Comparison of ENCODE assay signal across 22 cellular contexts in genomic region chr11:19093976-19094375, GRCh38. TPM values are rescaled to one million over a fixed set of nuclear protein-coding genes. Genes with fewer than 3 reads are reported as not detected.
DNase-seq lines count a peak whose midpoint lies in the region; ATAC-seq, FAIRE-seq and TF ChIP-seq lines count a peak whose summit lies in the region.
"Had no signal": no experiment of that assay in that cellular context is flagged by ENCODE, and none has a peak within 500 bp of the region (broad histone marks: within the 10 kb centered on the region; RNA-seq: fewer than 3 reads in every experiment).

No MANE protein-coding gene starts in this region.

- H3K4me3 ChIP-seq in GM23248 = no peak overlapping the region
- H3K4me3 ChIP-seq in PC-3 (ENCODE audit: low read length) = no peak overlapping the region
- H3K4me3 ChIP-seq in epithelial cell of esophagus (ENCODE audit: low read length) = no peak overlapping the region
- H3K4me3 ChIP-seq in WERI-Rb-1 (ENCODE audit: low read depth, low read length) = no peak overlapping the region
- no peak overlapping the region for H3K4me3 ChIP-seq in vagina
- H3K4me3 ChIP-seq: BLaER1 treated with 17β-estradiol and CSF1 and Interleukin-3, amounts not matched to agents 10 nM and 100 nM; spleen; upper lobe of left lung had no signal

- H3K36me3 ChIP-seq in GM23248 (ENCODE audit: low read depth) (no peaks in the 10 kb centered on the region), PC-3 (ENCODE audit: low read depth, low read length) (no peaks in the 10 kb centered on the region), WERI-Rb-1 (no peaks in the 10 kb centered on the region), vagina (no peaks in the 10 kb centered on the region)
- H3K36me3 ChIP-seq: BLaER1 treated with 17β-estradiol and CSF1 and Interleukin-3, amounts not matched to agents 10 nM and 100 nM; spleen; upper lobe of left lung had no signal

- in situ Hi-C loops in GM23248 (cut with MboI) = no loop called here

- peaks cover 23% of the 10 kb centered on the region for H3K27me3 ChIP-seq in GM23248 (replicated peaks; ENCODE audit: insufficient read depth)
- H3K27me3 ChIP-seq in PC-3 (ENCODE audit: low read length) = no peaks in the 10 kb centered on the region
- peaks cover 32% of the 10 kb centered on the region for H3K27me3 ChIP-seq in WERI-Rb-1 (ENCODE audit: insufficient read depth, low read depth, severe bottlenecking)
- no peaks in the 10 kb centered on the region for H3K27me3 ChIP-seq in vagina
- H3K27me3 ChIP-seq: BLaER1 treated with 17β-estradiol and CSF1 and Interleukin-3, amounts not matched to agents 10 nM and 100 nM; upper lobe of left lung had no signal

- POLR2A ChIA-PET in PC-3 (lab: Charles Lee; ENCODE audit: unreplicated experiment) = no interaction called here

- FAIRE-seq in frontal cortex (lab: Jason Lieb, UNC) = no peak
- FAIRE-seq: GM12891 had no signal

- no TSS peak for BruUV-seq in PC-3 (replicated peaks; lab: Mats Ljungman, UMichigan)

- WGBS in GM23248 (ENCODE audit: low coverage in 1 of 2, low lambda C conversion rate in 2 of 2, missing lambda C conversion rate in 2 of 2), 2 experiments = 32 to 42% methylated on average over 4 of the region's 4 CpGs

- no peak overlapping the region for H3K9ac ChIP-seq in GM23248
- no peak overlapping the region for H3K9ac ChIP-seq in PC-3 (ENCODE audit: low read length)
- H3K9ac ChIP-seq: BLaER1 treated with 17β-estradiol and CSF1 and Interleukin-3, amounts not matched to agents 10 nM and 100 nM had no signal

- intact Hi-C loops in PC-3 (cut with micrococcal nuclease) = no loop called here
- intact Hi-C loops in vagina (cut with DNase I) = no loop called here

- H3K27ac ChIP-seq in GM23248 (no peak overlapping the region), PC-3 (ENCODE audit: low read length) (no peak overlapping the region), WERI-Rb-1 (no peak overlapping the region), vagina (no peak overlapping the region)
- H3K27ac ChIP-seq: BLaER1 treated with 17β-estradiol and CSF1 and Interleukin-3, amounts not matched to agents 10 nM and 100 nM; spleen; upper lobe of left lung had no signal

- no peaks in the 10 kb centered on the region for H3F3A ChIP-seq in GM23248 (ENCODE audit: insufficient read depth)
- H3F3A ChIP-seq in PC-3 (ENCODE audit: low read length, unreplicated experiment) = no peaks in the 10 kb centered on the region

- no peaks in the 10 kb centered on the region for H4K20me1 ChIP-seq in GM23248 (ENCODE audit: insufficient read depth)
- H4K20me1 ChIP-seq in PC-3 (ENCODE audit: low read length) = no peaks in the 10 kb centered on the region
- H4K20me1 ChIP-seq: BLaER1 treated with 17β-estradiol and CSF1 and Interleukin-3, amounts not matched to agents 10 nM and 100 nM had no signal

- peak; percentile 33; the same call in 1 of the 2 replicates for ATAC-seq in PC-3
- ATAC-seq: activated CD4-positive, alpha-beta T cell treated with anti-CD3 and anti-CD28 coated beads for 36 hours; T-helper 17 cell had no signal

- no peak for TF ChIP-seq POLR2A in vagina (IDR thresholded peaks at IDR 0.05)

- TF ChIP-seq CTCF in PC-3 (conservative IDR thresholded peaks at IDR 0.05; ENCODE audit: low read depth, low read length) (no peak), epithelial cell of esophagus (IDR thresholded peaks at IDR 0.05; ENCODE audit: insufficient read depth, low read depth, low read length, missing control alignments) (no peak), WERI-Rb-1 (IDR thresholded peaks at IDR 0.05; ENCODE audit: low read depth, low read length) (no peak), vagina (IDR thresholded peaks at IDR 0.05) (no peak)

- H3K79me2 ChIP-seq in GM23248 (ENCODE audit: insufficient read depth) (no peaks in the 10 kb centered on the region), PC-3 (ENCODE audit: low read length) (no peaks in the 10 kb centered on the region)

- H3K9me3 ChIP-seq in GM23248 (ENCODE audit: low read depth) (no peaks in the 10 kb centered on the region), PC-3 (ENCODE audit: low read length) (no peaks in the 10 kb centered on the region), WERI-Rb-1 (ENCODE audit: severe bottlenecking) (no peaks in the 10 kb centered on the region), vagina (no peaks in the 10 kb centered on the region)
- H3K9me3 ChIP-seq: spleen, upper lobe of left lung had no signal

- H3K4me1 ChIP-seq in GM23248 (ENCODE audit: insufficient read depth) = peaks cover 5% of the 10 kb centered on the region; the same call in 1 of the 2 replicates
- peaks cover 25% of the 10 kb centered on the region for H3K4me1 ChIP-seq in PC-3 (ENCODE audit: insufficient read depth, low read length)
- no peaks in the 10 kb centered on the region for H3K4me1 ChIP-seq in vagina
- H3K4me1 ChIP-seq: spleen, upper lobe of left lung had no signal

- H3K4me2 ChIP-seq in GM23248 (ENCODE audit: unreplicated experiment) (no peak overlapping the region), PC-3 (ENCODE audit: low read length) (no peak overlapping the region)

- H3K9me2 ChIP-seq in GM23248 (ENCODE audit: insufficient read depth) (no peaks in the 10 kb centered on the region), PC-3 (replicated peaks; ENCODE audit: low read length) (no peaks in the 10 kb centered on the region)

- CTCF ChIA-PET in PC-3 (lab: Charles Lee) = no interaction called here

- no peak overlapping the region for H2AFZ ChIP-seq in GM23248
- no peak overlapping the region for H2AFZ ChIP-seq in PC-3 (ENCODE audit: low read length)

- DNase-seq in GM23248 (peak; percentile 26), PC-3 (peak; percentile 45), epithelial cell of esophagus (ENCODE audit: low read depth) (peak; percentile 73), renal cortical epithelial cell (ENCODE audit: low read depth) (peak; percentile 85), WERI-Rb-1 (no peak), vagina (ENCODE audit: extremely low spot score in 2 of 2) (no peak), frontal cortex (ENCODE audit: low spot score in 2 of 2) (no peak)
- DNase-seq: activated CD4-positive, alpha-beta T cell treated with anti-CD3 and anti-CD28 coated beads for 36 hours; activated CD8-positive, alpha-beta memory T cell treated with anti-CD3 and anti-CD28 coated beads, Interleukin-2, amount 50 U/mL, for 4 hours; activated naive CD4-positive, alpha-beta T cell treated with anti-CD3 and anti-CD28 coated beads for 36 hours; endodermal cell; glutamatergic neuron; NCI-H2081; NCI-H82; spleen; stimulated activated naive CD4-positive, alpha-beta T cell treated with Interleukin-2 at 50 U/mL for 16 hours; T-helper 17 cell; upper lobe of left lung had no signal

RNA-seq across cellular contexts. Expression of gene ZDHHC13, which starts 23.0 kb away (rescaled TPM):
- total RNA-seq in GM23248 (2014; rRNA removed; shearing (Covaris generic)) = 10.9 and 11.0 TPM in 2 replicates
- 11.6 and 12.5 TPM in 2 replicates for polyA plus RNA-seq in GM23248 (2016; fragmentation: Nextera tagmentation; extraction: Ambion mirVana)
- total RNA-seq in PC-3 (2014; rRNA removed) = 13.5 and 21.2 TPM in 2 replicates
- total RNA-seq in renal cortical epithelial cell = 28.5 and 63.6 TPM in 2 replicates
- total RNA-seq in vagina = 22.6 TPM
- total RNA-seq in frontal cortex = 44.8 TPM

RNA-seq across cellular contexts. Expression of gene MRGPRX2, which starts 33.5 kb away (rescaled TPM):
- not detected in 2 replicates for total RNA-seq in GM23248 (2014; rRNA removed; shearing (Covaris generic))
- polyA plus RNA-seq in GM23248 (2016; fragmentation: Nextera tagmentation; extraction: Ambion mirVana) = not detected in 2 replicates
- not detected in 2 replicates for total RNA-seq in PC-3 (2014; rRNA removed)
- not detected in 2 replicates for total RNA-seq in renal cortical epithelial cell
- total RNA-seq in vagina = not detected
- total RNA-seq in frontal cortex = not detected
- total RNA-seq: activated CD4-positive, alpha-beta T cell treated with anti-CD3 and anti-CD28 coated beads for 36 hours; activated naive CD4-positive, alpha-beta T cell treated with anti-CD3 and anti-CD28 coated beads for 36 hours; cardiac septum; endodermal cell; osteocyte; spleen; T-helper 17 cell had no signal
- polyA plus RNA-seq: spleen had no signal

Comparison
In these comparisons a context has a peak if more than half of its experiments do, and no peak if none do; other contexts are left out.
1. DNase-seq: peak in GM23248 (single experiment), PC-3 (single experiment), epithelial cell of esophagus (single experiment) and renal cortical epithelial cell (single experiment); none in WERI-Rb-1 (single experiment), vagina (0 of 2) and frontal cortex (0 of 2).